1 cellular context compared by ENCODE assay signal in genomic region chr2:241724975-241725870, GRCh38.
TF ChIP-seq lines count a peak whose summit lies in the region.

No MANE protein-coding gene starts in this region.

TF ChIP-seq in HepG2, 621 proteins besides CTCF, POLR2A, EP300 and RAD21:
- TF ChIP-seq ZNF18 (CRISPR knock-in tag; IDR thresholded peaks at IDR 0.05; ENCODE audit: insufficient replicate concordance), result no peak
- TF ChIP-seq AGO2 (optimal IDR thresholded peaks at IDR 0.05; ENCODE audit: low read depth, low read length), result peak; percentile 52
- TF ChIP-seq TARDBP (CRISPR knock-in tag; IDR thresholded peaks at IDR 0.05), result no peak
- no peak for TF ChIP-seq ZBTB4 (CRISPR knock-in tag; IDR thresholded peaks at IDR 0.05; ENCODE audit: borderline replicate concordance)
- no peak for TF ChIP-seq HDAC6 (IDR thresholded peaks at IDR 0.05; ENCODE audit: low read depth, low read length)
- TF ChIP-seq ZNF605 (CRISPR knock-in tag; IDR thresholded peaks at IDR 0.05), result no peak
- TF ChIP-seq PAWR (CRISPR knock-in tag; IDR thresholded peaks at IDR 0.05; ENCODE audit: borderline replicate concordance), result no peak
- peak; percentile 77 for TF ChIP-seq CEBPB (IDR thresholded peaks at IDR 0.05; ENCODE audit: borderline replicate concordance, low read depth, low read length)
- TF ChIP-seq ZNF740 (CRISPR knock-in tag; IDR thresholded peaks at IDR 0.05), result no peak
- no peak for TF ChIP-seq IKZF1 (IDR thresholded peaks at IDR 0.05)
- no peak for TF ChIP-seq ZNF383 (CRISPR knock-in tag; IDR thresholded peaks at IDR 0.05; ENCODE audit: borderline replicate concordance)
- no peak for TF ChIP-seq PPARG (CRISPR knock-in tag; conservative IDR thresholded peaks at IDR 0.05)
- peak; percentile 36; the same call in 1 of the 2 replicates for TF ChIP-seq POLR2G (IDR thresholded peaks at IDR 0.05; ENCODE audit: low read depth, low read length)
- no peak for TF ChIP-seq U2AF1 (optimal IDR thresholded peaks at IDR 0.05; ENCODE audit: low read depth, low read length)
- no peak for TF ChIP-seq TRIM22 (IDR thresholded peaks at IDR 0.05)
- no peak for TF ChIP-seq JUNB (CRISPR knock-in tag; IDR thresholded peaks at IDR 0.05; ENCODE audit: borderline replicate concordance)
- TF ChIP-seq ZNF547 (CRISPR knock-in tag; IDR thresholded peaks at IDR 0.05), result no peak
- TF ChIP-seq CCAR2 (optimal IDR thresholded peaks at IDR 0.05; ENCODE audit: low read depth, low read length), result no peak
- TF ChIP-seq HNRNPK (IDR thresholded peaks at IDR 0.05; ENCODE audit: low read depth, low read length, poor library complexity, severe bottlenecking), result no peak
- no peak for TF ChIP-seq ZNF382 (CRISPR knock-in tag; IDR thresholded peaks at IDR 0.05; ENCODE audit: borderline replicate concordance)
- no peak for TF ChIP-seq ZNF615 (CRISPR knock-in tag; IDR thresholded peaks at IDR 0.05; ENCODE audit: borderline replicate concordance)
- no peak for TF ChIP-seq ARID5B (CRISPR knock-in tag; IDR thresholded peaks at IDR 0.05)
- no peak for TF ChIP-seq ZNF30 (CRISPR knock-in tag; IDR thresholded peaks at IDR 0.05)
- 0 out of 2 replicates have a peak, but pooled peaks have one; percentile 4 for TF ChIP-seq DZIP1 (CRISPR knock-in tag; IDR thresholded peaks at IDR 0.05)
- no peak for TF ChIP-seq FOXO4 (CRISPR knock-in tag; conservative IDR thresholded peaks at IDR 0.05)
- no peak for TF ChIP-seq RCOR2 (CRISPR knock-in tag; IDR thresholded peaks at IDR 0.05)
- TF ChIP-seq BRF2 (CRISPR knock-in tag; IDR thresholded peaks at IDR 0.05), result no peak
- TF ChIP-seq ZNF720 (CRISPR knock-in tag; IDR thresholded peaks at IDR 0.05), result no peak
